8 cellular contexts compared by ENCODE assay signal in genomic region chr5:130836729-130837660, GRCh38.
DNase-seq lines count a peak whose midpoint lies in the region; ATAC-seq and TF ChIP-seq lines count a peak whose summit lies in the region.

No MANE protein-coding gene starts in this region.

- H3K36me3 ChIP-seq in SK-N-SH (replicated peaks in 1 of 2; ENCODE audit: control insufficient read depth in 1 of 2, insufficient read depth in 2 of 2, low read length in 1 of 2) (no peaks in the 10 kb centered on the region), thoracic aorta (no peaks in the 10 kb centered on the region), testis (ENCODE audit: low read depth, missing control alignments) (no peaks in the 10 kb centered on the region)

- peak overlapping the region; percentile 78 for H3K4me3 Mint-ChIP-seq in activated T-cell treated with anti-CD3 and anti-CD28 coated beads, Interleukin-2, amount 50 U/mL, for 4 hours

- peaks cover under 1% of the 10 kb centered on the region for H3K9me3 Mint-ChIP-seq in activated T-cell treated with anti-CD3 and anti-CD28 coated beads, Interleukin-2, amount 50 U/mL, for 4 hours

- H3K27ac ChIP-seq in SK-N-SH (ENCODE audit: low read depth in 2 of 2, low read length in 1 of 2) (no peak overlapping the region), thoracic aorta (no peak overlapping the region), testis (no peak overlapping the region)

- WGBS in SK-N-SH (ENCODE audit: low lambda C conversion rate), result 31% methylated on average over 6 of the region's 6 CpGs
- WGBS in testis, 2 donors, result 47 to 49% methylated on average over 6 of the region's 6 CpGs

- no peak for TF ChIP-seq POLR2A in testis (IDR thresholded peaks at IDR 0.05)

- TF ChIP-seq CTCF in SK-N-SH (IDR thresholded peaks at IDR 0.05) (no peak), fibroblast of villous mesenchyme (IDR thresholded peaks at IDR 0.05; ENCODE audit: insufficient read depth, low read depth, low read length) (no peak), thoracic aorta (IDR thresholded peaks at IDR 0.05) (no peak), testis (IDR thresholded peaks at IDR 0.05) (no peak)

- peak overlapping the region; percentile 10 for H3K4me2 ChIP-seq in SK-N-SH

- POLR2A ChIA-PET in SK-N-SH (lab: Yijun Ruan, JAX), result no interaction called here

- peak overlapping the region; percentile 18 for H2AFZ ChIP-seq in SK-N-SH (ENCODE audit: low read depth)

- no peak for DNase-seq in activated T-cell treated with anti-CD3 and anti-CD28 coated beads, Interleukin-2, amount 50 U/mL, for 4 hours
- no peak for DNase-seq in activated T-cell treated with anti-CD3 and anti-CD28 coated beads, Interleukin-2, amount 50 U/mL, for 48 hours
- DNase-seq in SK-N-SH (no peak), fibroblast of villous mesenchyme (ENCODE audit: low read depth) (peak; percentile 12), thoracic aorta (ENCODE audit: low spot score) (no peak), NCI-H82 treated with DMSO at 0.1 percent for 48 hours (lab: John Stamatoyannopoulos, UW; ENCODE audit: unreplicated experiment) (no peak), testis (no peak)

- no peaks in the 10 kb centered on the region for H4K20me1 ChIP-seq in SK-N-SH (ENCODE audit: insufficient read depth)

- CTCF ChIA-PET in SK-N-SH (lab: Yijun Ruan, JAX), result no interaction called here

- no peaks in the 10 kb centered on the region for H3K79me2 ChIP-seq in SK-N-SH (ENCODE audit: insufficient read depth)

- H3K27me3 Mint-ChIP-seq in activated T-cell treated with anti-CD3 and anti-CD28 coated beads, Interleukin-2, amount 50 U/mL, for 4 hours (ENCODE audit: low read depth), result no peaks in the 10 kb centered on the region

- no peak for TF ChIP-seq EP300 in SK-N-SH (IDR thresholded peaks at IDR 0.05; ENCODE audit: borderline replicate concordance in 1 of 2, low read depth in 1 of 2, low read length in 1 of 2)

- ATAC-seq in activated T-cell treated with anti-CD3 and anti-CD28 coated beads, Interleukin-2, amount 50 U/mL, for 4 hours, result peak in 1 of 2 donors; percentile 37
- ATAC-seq in HG02981 (IDR thresholded peaks at IDR 0.05; ENCODE audit: unreplicated experiment) (peak; percentile 84), thoracic aorta (ENCODE audit: insufficient number of reproducible peaks, low FRiP score, low read depth) (no peak)

- H3K4me1 ChIP-seq in SK-N-SH (ENCODE audit: control insufficient read depth in 1 of 2, insufficient read depth in 2 of 2, low read depth in 1 of 2, low read length in 1 of 2) (no peaks in the 10 kb centered on the region), thoracic aorta (ENCODE audit: control insufficient read depth in 1 of 2, low read depth in 2 of 2) (peaks cover 0 to 8% of the 10 kb centered on the region in 2 donors), testis (no peaks in the 10 kb centered on the region)

- H3K9me2 ChIP-seq in SK-N-SH, result no peaks in the 10 kb centered on the region

- H3K4me3 ChIP-seq in SK-N-SH (ENCODE audit: low read depth in 2 of 2, low read length in 1 of 2), result peak overlapping the region; percentile 42 to 46
- H3K4me3 ChIP-seq in fibroblast of villous mesenchyme (ENCODE audit: low read depth, low read length), result peak overlapping the region; percentile 38
- H3K4me3 ChIP-seq in thoracic aorta, result peak overlapping the region; percentile 49
- no peak overlapping the region for H3K4me3 ChIP-seq in testis

- H3F3A ChIP-seq in SK-N-SH (replicated peaks; ENCODE audit: insufficient read depth), result no peaks in the 10 kb centered on the region

- TF ChIP-seq RAD21 in SK-N-SH (IDR thresholded peaks at IDR 0.05; ENCODE audit: low read length), result no peak

- H3K27me3 ChIP-seq in SK-N-SH (ENCODE audit: insufficient read depth), result no peaks in the 10 kb centered on the region
- H3K27me3 ChIP-seq in thoracic aorta (replicated peaks; ENCODE audit: insufficient read depth), result no peaks in the 10 kb centered on the region
- H3K27me3 ChIP-seq in testis, result no peaks in the 10 kb centered on the region

- peaks cover 13% of the 10 kb centered on the region for H3K4me1 Mint-ChIP-seq in activated T-cell treated with anti-CD3 and anti-CD28 coated beads, Interleukin-2, amount 50 U/mL, for 4 hours (ENCODE audit: low read depth)

- H3K36me3 Mint-ChIP-seq in activated T-cell treated with anti-CD3 and anti-CD28 coated beads, Interleukin-2, amount 50 U/mL, for 4 hours (ENCODE audit: insufficient read depth), result no peaks in the 10 kb centered on the region

- H3K9me3 ChIP-seq in SK-N-SH, result no peaks in the 10 kb centered on the region
- H3K9me3 ChIP-seq in thoracic aorta, result no peaks in the 10 kb centered on the region
- no peaks in the 10 kb centered on the region for H3K9me3 ChIP-seq in testis

- H3K9ac ChIP-seq in SK-N-SH, result no peak overlapping the region

- intact Hi-C loops in testis (cut with DNase I; ENCODE audit: low total_unique reads), result no loop called here

TF ChIP-seq in SK-N-SH, 30 proteins besides CTCF, POLR2A, EP300 and RAD21:
- no peak for TF ChIP-seq RFX5 (IDR thresholded peaks at IDR 0.05; ENCODE audit: low read length)
- no peak for TF ChIP-seq USF1 (IDR thresholded peaks at IDR 0.05; ENCODE audit: borderline replicate concordance, low read depth)
- TF ChIP-seq ZBTB33 (IDR thresholded peaks at IDR 0.05; ENCODE audit: borderline replicate concordance, low read depth), result no peak
- TF ChIP-seq MXI1 (IDR thresholded peaks at IDR 0.05; ENCODE audit: low read depth, low read length), result no peak
- no peak for TF ChIP-seq YY1 (IDR thresholded peaks at IDR 0.05; ENCODE audit: low read depth)
- TF ChIP-seq RCOR1 (IDR thresholded peaks at IDR 0.05; ENCODE audit: low read length), result no peak
- no peak for TF ChIP-seq POLR2AphosphoS5 (IDR thresholded peaks at IDR 0.05; ENCODE audit: low read depth, low read length)
- no peak for TF ChIP-seq MAX (IDR thresholded peaks at IDR 0.05; ENCODE audit: low read depth)
- TF ChIP-seq MEF2A (IDR thresholded peaks at IDR 0.05; ENCODE audit: borderline replicate concordance, low read depth), result no peak
- no peak for TF ChIP-seq GATA2 (CRISPR knock-in tag; IDR thresholded peaks at IDR 0.05)
- TF ChIP-seq RXRA (IDR thresholded peaks at IDR 0.05; ENCODE audit: borderline replicate concordance, low read depth), result no peak
- TF ChIP-seq SIN3A (IDR thresholded peaks at IDR 0.05; ENCODE audit: borderline replicate concordance, low read depth, low read length), result no peak
- no peak for TF ChIP-seq ELF1 (IDR thresholded peaks at IDR 0.05)

Comparison
In these comparisons a context has a peak if more than half of its experiments do, and no peak if none do; other contexts are left out.
1. H3K4me3 ChIP-seq: peak in SK-N-SH (2 of 2), fibroblast of villous mesenchyme (single experiment) and thoracic aorta (single experiment); none in testis (0 of 2).